In the genomic region with DNA sequence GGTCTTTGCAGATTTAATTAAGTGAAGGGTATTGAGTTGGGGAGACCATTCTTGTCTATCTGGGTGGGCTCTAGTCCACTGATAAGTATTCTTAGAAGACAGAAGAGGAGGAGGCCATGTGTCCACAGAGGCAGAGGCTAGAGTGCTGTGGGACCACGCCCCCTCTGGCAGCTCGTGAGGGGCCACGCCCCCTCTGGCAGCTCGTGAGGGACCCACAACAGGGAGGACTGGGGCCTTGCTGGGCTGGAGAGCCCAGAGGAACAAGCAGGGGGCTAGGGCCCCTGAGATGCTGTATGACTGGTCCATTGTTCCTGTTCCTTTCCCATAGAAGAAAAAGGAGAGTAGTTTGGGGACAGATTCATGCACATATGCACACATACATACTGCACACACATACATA, we compare ENCODE assay signal across 10 cellular contexts.
DNase-seq lines count a peak whose midpoint lies in the region; ATAC-seq and TF ChIP-seq lines count a peak whose summit lies in the region.
"Had no signal": no experiment of that assay in that cellular context is flagged by ENCODE, and none has a peak within 500 bp of the region (broad histone marks: within the 10 kb centered on the region; RNA-seq: fewer than 3 reads in every experiment).

No MANE protein-coding gene starts in this region.

- H3K27me3 ChIP-seq in WERI-Rb-1 (ENCODE audit: insufficient read depth, low read depth, severe bottlenecking) (no peaks in the 10 kb centered on the region), PC-3 (ENCODE audit: low read length) (0 out of 2 replicates have a peak, but pooled peaks cover 4% of the 10 kb centered on the region)

- peak; percentile 60 for DNase-seq in activated effector memory CD4-positive, alpha-beta T cell treated with anti-CD3 and anti-CD28 coated beads, Interleukin-2, amount 50 U/mL, for 16 hours
- DNase-seq in activated effector memory CD4-positive, alpha-beta T cell treated with Interleukin-2 at 50 U/mL for 16 hours = no peak
- peak; percentile 23 for DNase-seq in WERI-Rb-1
- peak; percentile 38 for DNase-seq in islet precursor cell
- DNase-seq in stimulated activated naive CD8-positive, alpha-beta T cell treated with anti-CD3 and anti-CD28 coated beads, Interleukin-15, Interleukin-2, amounts not matched to agents 100 U/mL and 50 U/mL, for 24 hours = peak; percentile 5
- no peak for DNase-seq in PC-3
- DNase-seq in COR-L47 (lab: John Stamatoyannopoulos, UW) = no peak
- DNase-seq: NCI-H1417, trophoblast cell had no signal

- no peak overlapping the region for H3K4me2 ChIP-seq in PC-3 (ENCODE audit: low read length)

- POLR2A ChIA-PET in PC-3 (lab: Charles Lee; ENCODE audit: unreplicated experiment) = no interaction called here

- no peak overlapping the region for H2AFZ ChIP-seq in PC-3 (ENCODE audit: low read length)

- CTCF ChIA-PET in PC-3 (lab: Charles Lee) = no interaction called here

- H3K4me3 ChIP-seq in WERI-Rb-1 (ENCODE audit: low read depth, low read length) (no peak overlapping the region), PC-3 (ENCODE audit: low read length) (no peak overlapping the region)

- no TSS peak for BruUV-seq in PC-3 (replicated peaks; lab: Mats Ljungman, UMichigan)

- H3K9me2 ChIP-seq in PC-3 (replicated peaks; ENCODE audit: low read length) = no peaks in the 10 kb centered on the region

- no peaks in the 10 kb centered on the region for H3K79me2 ChIP-seq in PC-3 (ENCODE audit: low read length)

- intact Hi-C loops in PC-3 (cut with micrococcal nuclease) = no loop called here

- ATAC-seq in stimulated activated naive CD8-positive, alpha-beta T cell treated with anti-CD3 and anti-CD28 coated beads, Interleukin-15, Interleukin-2, amounts not matched to agents 100 U/mL and 50 U/mL, for 24 hours = no peak
- ATAC-seq in PC-3 (no peak), GM19023 (IDR thresholded peaks at IDR 0.05; ENCODE audit: unreplicated experiment) (no peak)

- H4K20me1 ChIP-seq in PC-3 (ENCODE audit: low read length) = no peaks in the 10 kb centered on the region

- H3K27ac ChIP-seq in WERI-Rb-1 (no peak overlapping the region), PC-3 (ENCODE audit: low read length) (no peak overlapping the region)

- peaks cover 7% of the 10 kb centered on the region for H3K9me3 ChIP-seq in WERI-Rb-1 (ENCODE audit: severe bottlenecking)
- H3K9me3 ChIP-seq in PC-3 (ENCODE audit: low read length) = no peaks in the 10 kb centered on the region

- H3K4me1 ChIP-seq in PC-3 (ENCODE audit: insufficient read depth, low read length) = no peaks in the 10 kb centered on the region

- TF ChIP-seq CTCF in WERI-Rb-1 (IDR thresholded peaks at IDR 0.05; ENCODE audit: low read depth, low read length) = no peak
- no peak for TF ChIP-seq CTCF in PC-3 (conservative IDR thresholded peaks at IDR 0.05; ENCODE audit: low read depth, low read length)

- H3K9ac ChIP-seq in PC-3 (ENCODE audit: low read length) = no peak overlapping the region

- H3K36me3 ChIP-seq in WERI-Rb-1 = no peaks in the 10 kb centered on the region
- H3K36me3 ChIP-seq in PC-3 (ENCODE audit: low read depth, low read length) = no peaks in the 10 kb centered on the region

- no peaks in the 10 kb centered on the region for H3F3A ChIP-seq in PC-3 (ENCODE audit: low read length, unreplicated experiment)

Comparison
In these comparisons a context has a peak if more than half of its experiments do, and no peak if none do; other contexts are left out.
1. DNase-seq: peak in activated effector memory CD4-positive, alpha-beta T cell treated with anti-CD3 and anti-CD28 coated beads, Interleukin-2, amount 50 U/mL, for 16 hours (single experiment), WERI-Rb-1 (single experiment), islet precursor cell (single experiment) and stimulated activated naive CD8-positive, alpha-beta T cell treated with anti-CD3 and anti-CD28 coated beads, Interleukin-15, Interleukin-2, amounts not matched to agents 100 U/mL and 50 U/mL, for 24 hours (single experiment); none in activated effector memory CD4-positive, alpha-beta T cell treated with Interleukin-2 at 50 U/mL for 16 hours (single experiment), PC-3 (single experiment) and COR-L47 (single experiment).